ENCODE assay signal across 23 cellular contexts in the genomic region with DNA sequence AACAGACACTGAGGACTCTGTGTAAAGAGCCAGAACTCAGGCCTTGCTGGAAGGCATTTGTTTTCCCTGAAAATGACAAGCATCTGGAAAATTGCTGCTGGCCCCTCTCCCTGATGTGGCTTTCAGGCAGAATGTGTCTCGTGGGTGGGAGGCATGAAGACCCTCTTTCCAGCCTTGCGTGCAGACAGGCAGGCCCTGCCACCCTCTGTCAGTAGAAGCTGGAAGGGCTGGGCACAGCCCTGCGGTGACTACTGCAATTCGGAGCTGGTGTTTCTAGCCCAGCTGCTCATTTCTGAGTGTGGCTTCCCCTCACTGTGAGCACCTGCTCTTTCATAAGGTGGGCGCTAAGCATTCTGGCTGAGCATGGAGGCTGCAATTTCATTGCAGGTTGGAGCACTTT.
DNase-seq lines count a peak whose midpoint lies in the region; ATAC-seq, FAIRE-seq and TF ChIP-seq lines count a peak whose summit lies in the region.
"Had no signal": no experiment of that assay in that cellular context is flagged by ENCODE, and none has a peak within 500 bp of the region (broad histone marks: within the 10 kb centered on the region; RNA-seq: fewer than 3 reads in every experiment).

No MANE protein-coding gene starts in this region.

- H3K4me1 ChIP-seq in endodermal cell (ENCODE audit: control insufficient read depth, insufficient read depth, low read length), result no peaks in the 10 kb centered on the region
- H3K4me1 ChIP-seq in neuronal stem cell (ENCODE audit: control insufficient read depth in 2 of 2, insufficient read depth in 1 of 2, low read depth in 1 of 2, low read length in 2 of 2), result no peaks in the 10 kb centered on the region
- H3K4me1 ChIP-seq in GM23248 (ENCODE audit: insufficient read depth), result 0 out of 2 replicates have a peak, but pooled peaks cover 5% of the 10 kb centered on the region
- peaks cover 0 to 9% of the 10 kb centered on the region in 2 experiments; a peak in 1 of 4 replicates for H3K4me1 ChIP-seq in SK-N-SH (ENCODE audit: control insufficient read depth in 1 of 2, insufficient read depth in 2 of 2, low read depth in 1 of 2, low read length in 1 of 2)
- H3K4me1 ChIP-seq: Caco-2 had no signal

- no peak overlapping the region for H2BK12ac ChIP-seq in neuronal stem cell (ENCODE audit: low read length)

- H2AK5ac ChIP-seq in neuronal stem cell (ENCODE audit: low read depth, low read length), result no peak overlapping the region

- ATAC-seq in activated CD8-positive, alpha-beta memory T cell treated with anti-CD3 and anti-CD28 coated beads, Interleukin-2, amount 10 ng/mL, durations not matched to agents 7 days and 5 days, result no peak
- ATAC-seq: CD8-positive, alpha-beta T cell; GM23338 had no signal

- no peaks in the 10 kb centered on the region for H3K27me3 Mint-ChIP-seq in activated CD8-positive, alpha-beta memory T cell treated with anti-CD3 and anti-CD28 coated beads, Interleukin-2, amount 10 ng/mL, durations not matched to agents 7 days and 5 days
- H3K27me3 Mint-ChIP-seq in endodermal cell (ENCODE audit: insufficient read depth), result peaks cover 6% of the 10 kb centered on the region

- H3K27ac ChIP-seq in endodermal cell (ENCODE audit: low read depth, low read length) (no peak overlapping the region), neuronal stem cell (replicated peaks; ENCODE audit: low read length) (no peak overlapping the region), GM23248 (no peak overlapping the region), SK-N-SH (ENCODE audit: low read depth in 2 of 2, low read length in 1 of 2) (no peak overlapping the region)
- H3K27ac ChIP-seq: 22Rv1, BLaER1, C4-2B had no signal

- peak overlapping the region; percentile 21 for H3K18ac ChIP-seq in neuronal stem cell (ENCODE audit: low read length)

- TF ChIP-seq CTCF in endodermal cell (conservative IDR thresholded peaks at IDR 0.05), result no peak
- no peak for TF ChIP-seq CTCF in SK-N-SH (IDR thresholded peaks at IDR 0.05)

- POLR2A ChIA-PET in SK-N-SH (lab: Yijun Ruan, JAX), result no interaction called here

- no peak overlapping the region for H3K27ac Mint-ChIP-seq in activated CD8-positive, alpha-beta memory T cell treated with anti-CD3 and anti-CD28 coated beads, Interleukin-2, amount 10 ng/mL, durations not matched to agents 7 days and 5 days
- H3K27ac Mint-ChIP-seq in endodermal cell, result no peak overlapping the region
- H3K27ac Mint-ChIP-seq: B cell; CD4-positive, CD25-positive, alpha-beta regulatory T cell; CD8-positive, alpha-beta T cell; GM23338 had no signal

- CTCF ChIA-PET in activated CD8-positive, alpha-beta memory T cell treated with anti-CD3 and anti-CD28 coated beads, Interleukin-2, amount 10 ng/mL, durations not matched to agents 7 days and 5 days (lab: Charles Lee), result no interaction called here
- CTCF ChIA-PET in SK-N-SH (lab: Yijun Ruan, JAX), result no interaction called here

- no peak overlapping the region for H2BK5ac ChIP-seq in neuronal stem cell (ENCODE audit: low read length)

- no peak overlapping the region for H3K14ac ChIP-seq in neuronal stem cell (ENCODE audit: low read length)

- no peak overlapping the region for H2BK120ac ChIP-seq in neuronal stem cell (ENCODE audit: low read depth, low read length)

- H3K4me3 Mint-ChIP-seq in activated CD8-positive, alpha-beta memory T cell treated with anti-CD3 and anti-CD28 coated beads, Interleukin-2, amount 10 ng/mL, durations not matched to agents 7 days and 5 days, result no peak overlapping the region
- no peak overlapping the region for H3K4me3 Mint-ChIP-seq in endodermal cell
- H3K4me3 Mint-ChIP-seq: B cell; CD4-positive, CD25-positive, alpha-beta regulatory T cell; CD8-positive, alpha-beta T cell; GM23338 had no signal

- H3K79me2 ChIP-seq in GM23248 (ENCODE audit: insufficient read depth) (no peaks in the 10 kb centered on the region), SK-N-SH (ENCODE audit: insufficient read depth) (no peaks in the 10 kb centered on the region)

- no peak for TF ChIP-seq EP300 in SK-N-SH (IDR thresholded peaks at IDR 0.05; ENCODE audit: borderline replicate concordance in 1 of 2, low read depth in 1 of 2, low read length in 1 of 2)

- H2AFZ ChIP-seq in neuronal stem cell (ENCODE audit: low read length) (no peak overlapping the region), GM23248 (no peak overlapping the region), SK-N-SH (ENCODE audit: low read depth) (no peak overlapping the region)
- H2AFZ ChIP-seq: GM23338 had no signal

- H4K8ac ChIP-seq in neuronal stem cell (ENCODE audit: low read depth, low read length), result no peak overlapping the region

- H3K27me3 ChIP-seq in endodermal cell (ENCODE audit: control insufficient read depth, insufficient read depth, low read length, poor library complexity, severe bottlenecking) (peaks cover 10% of the 10 kb centered on the region), neuronal stem cell (ENCODE audit: control insufficient read depth in 3 of 3, insufficient read depth in 3 of 3, low read depth in 1 of 3, low read length in 3 of 3) (no peaks in the 10 kb centered on the region), GM23248 (replicated peaks; ENCODE audit: insufficient read depth) (no peaks in the 10 kb centered on the region), SK-N-SH (ENCODE audit: insufficient read depth) (no peaks in the 10 kb centered on the region)
- H3K27me3 ChIP-seq: BLaER1 had no signal

- DNase-seq in activated CD8-positive, alpha-beta memory T cell treated with anti-CD3 and anti-CD28 coated beads, Interleukin-2, amount 10 ng/mL, durations not matched to agents 7 days and 5 days, result peak; percentile 2
- no peak for DNase-seq in activated CD8-positive, alpha-beta memory T cell treated with anti-CD3 and anti-CD28 coated beads for 24 hours
- peak; percentile 27 for DNase-seq in endodermal cell
- no peak for DNase-seq in neuronal stem cell (ENCODE audit: low spot score)
- no peak for DNase-seq in H54 (ENCODE audit: insufficient read length, low spot score)
- DNase-seq in SK-N-DZ (ENCODE audit: low spot score), result no peak
- DNase-seq in GM23248, result no peak
- DNase-seq in SK-N-SH, result no peak
- DNase-seq: Caco-2; CD4-positive, CD25-positive, alpha-beta regulatory T cell; CD8-positive, alpha-beta T cell; DMS153; DND-41; HCEC 1CT had no signal

- FAIRE-seq in H54 (lab: Jason Lieb, UNC), result no peak
- FAIRE-seq: A204.1, G401.6, GM12892, GM19239 had no signal

- H3F3A ChIP-seq in GM23248 (ENCODE audit: insufficient read depth), result no peaks in the 10 kb centered on the region
- H3F3A ChIP-seq in SK-N-SH (replicated peaks; ENCODE audit: insufficient read depth), result peaks cover 3% of the 10 kb centered on the region

- H3K4ac ChIP-seq in neuronal stem cell (ENCODE audit: low read length), result no peak overlapping the region

- H3K9me3 Mint-ChIP-seq in activated CD8-positive, alpha-beta memory T cell treated with anti-CD3 and anti-CD28 coated beads, Interleukin-2, amount 10 ng/mL, durations not matched to agents 7 days and 5 days (ENCODE audit: low read depth), result no peaks in the 10 kb centered on the region
- no peaks in the 10 kb centered on the region for H3K9me3 Mint-ChIP-seq in endodermal cell

- H4K91ac ChIP-seq in neuronal stem cell (ENCODE audit: low read depth, low read length, poor library complexity), result no peak overlapping the region

- H4K20me1 ChIP-seq in GM23248 (ENCODE audit: insufficient read depth), result no peaks in the 10 kb centered on the region
- no peaks in the 10 kb centered on the region for H4K20me1 ChIP-seq in SK-N-SH (ENCODE audit: insufficient read depth)
- H4K20me1 ChIP-seq: BLaER1 had no signal

- H3K4me2 ChIP-seq in neuronal stem cell (ENCODE audit: insufficient read depth, low read length, poor library complexity, severe bottlenecking) (no peak overlapping the region), GM23248 (ENCODE audit: unreplicated experiment) (no peak overlapping the region), SK-N-SH (no peak overlapping the region)
- H3K4me2 ChIP-seq: BLaER1, GM23338 had no signal

- H3K4me3 ChIP-seq in endodermal cell (ENCODE audit: low read length) (no peak overlapping the region), neuronal stem cell (ENCODE audit: low read length in 2 of 2) (no peak overlapping the region), GM23248 (no peak overlapping the region), SK-N-SH (ENCODE audit: low read depth in 2 of 2, low read length in 1 of 2) (no peak overlapping the region)
- H3K4me3 ChIP-seq: BLaER1, GM23338 had no signal

- no peaks in the 10 kb centered on the region for H3K36me3 ChIP-seq in endodermal cell (ENCODE audit: control insufficient read depth, insufficient read depth, low read length)
- H3K36me3 ChIP-seq in neuronal stem cell (replicated peaks in 1 of 2; ENCODE audit: control insufficient read depth in 2 of 2, insufficient read depth in 2 of 2, low read length in 2 of 2), result no peaks in the 10 kb centered on the region
- H3K36me3 ChIP-seq in GM23248 (ENCODE audit: low read depth), result no peaks in the 10 kb centered on the region
- no peaks in the 10 kb centered on the region for H3K36me3 ChIP-seq in SK-N-SH (replicated peaks in 1 of 2; ENCODE audit: control insufficient read depth in 1 of 2, insufficient read depth in 2 of 2, low read length in 1 of 2)
- H3K36me3 ChIP-seq: BLaER1 had no signal

- in situ Hi-C loops in GM23248 (cut with MboI), result no loop called here

- H3K9ac ChIP-seq in endodermal cell (ENCODE audit: extremely low read depth, low read length, poor library complexity, severe bottlenecking) (no peak overlapping the region), neuronal stem cell (ENCODE audit: low read depth, low read length, poor library complexity) (no peak overlapping the region), GM23248 (no peak overlapping the region), SK-N-SH (no peak overlapping the region)
- H3K9ac ChIP-seq: BLaER1 had no signal

- H3K36me3 Mint-ChIP-seq in activated CD8-positive, alpha-beta memory T cell treated with anti-CD3 and anti-CD28 coated beads, Interleukin-2, amount 10 ng/mL, durations not matched to agents 7 days and 5 days, result no peaks in the 10 kb centered on the region
- H3K36me3 Mint-ChIP-seq in endodermal cell (ENCODE audit: low read depth), result no peaks in the 10 kb centered on the region
- H3K36me3 Mint-ChIP-seq: CD4-positive, CD25-positive, alpha-beta regulatory T cell; CD8-positive, alpha-beta T cell had no signal

- no peaks in the 10 kb centered on the region for H3K79me1 ChIP-seq in neuronal stem cell (ENCODE audit: low read depth, low read length)

- H2BK15ac ChIP-seq in neuronal stem cell (ENCODE audit: low read length), result no peak overlapping the region

- H3K9me2 ChIP-seq in GM23248 (ENCODE audit: insufficient read depth), result no peaks in the 10 kb centered on the region
- H3K9me2 ChIP-seq in SK-N-SH, result no peaks in the 10 kb centered on the region

- peak overlapping the region; percentile 27 for H3K23ac ChIP-seq in neuronal stem cell (ENCODE audit: low read depth, low read length, poor library complexity)

- no peak for TF ChIP-seq POLR2A in H54 (IDR thresholded peaks at IDR 0.05; ENCODE audit: low read depth, low read length)

- H3K9me3 ChIP-seq in endodermal cell (ENCODE audit: control insufficient read depth, low read length) (no peaks in the 10 kb centered on the region), neuronal stem cell (replicated peaks in 1 of 2; ENCODE audit: control insufficient read depth in 2 of 2, insufficient read depth in 1 of 2, low read depth in 1 of 2, low read length in 2 of 2) (no peaks in the 10 kb centered on the region), GM23248 (ENCODE audit: low read depth) (no peaks in the 10 kb centered on the region), SK-N-SH (no peaks in the 10 kb centered on the region)
- H3K9me3 ChIP-seq: Caco-2 had no signal

- no peaks in the 10 kb centered on the region for H3K4me1 Mint-ChIP-seq in activated CD8-positive, alpha-beta memory T cell treated with anti-CD3 and anti-CD28 coated beads, Interleukin-2, amount 10 ng/mL, durations not matched to agents 7 days and 5 days
- H3K4me1 Mint-ChIP-seq in endodermal cell, result no peaks in the 10 kb centered on the region
- H3K4me1 Mint-ChIP-seq: B cell; CD4-positive, CD25-positive, alpha-beta regulatory T cell; GM23338 had no signal

- TF ChIP-seq RAD21 in SK-N-SH (IDR thresholded peaks at IDR 0.05; ENCODE audit: low read length), result no peak

- 88 to 100% methylated on average over 4 to 5 of the region's 5 CpGs for whole genome bisulfite sequencing in endodermal cell (ENCODE audit: insufficient coverage in 1 of 2, insufficient read length in 1 of 2), 2 experiments
- no CpG with 5 or more reads among the region's 5 CpGs for WGBS in neuronal stem cell (ENCODE audit: extremely low coverage in 2 of 2, insufficient read length in 2 of 2, insufficient replicate concordance in 1 of 2), 2 donors
- WGBS in GM23248 (ENCODE audit: low coverage in 1 of 2, low lambda C conversion rate in 2 of 2, missing lambda C conversion rate in 2 of 2), 2 experiments, result 80% methylated on average over 5 of the region's 5 CpGs
- 20% methylated on average over 1 of the region's 5 CpGs for WGBS in SK-N-SH (ENCODE audit: low lambda C conversion rate)

Comparison
In these comparisons a context has a peak if more than half of its experiments do, and no peak if none do; other contexts are left out.
1. DNase-seq: peak in activated CD8-positive, alpha-beta memory T cell treated with anti-CD3 and anti-CD28 coated beads, Interleukin-2, amount 10 ng/mL, durations not matched to agents 7 days and 5 days (single experiment) and endodermal cell (single experiment); none in activated CD8-positive, alpha-beta memory T cell treated with anti-CD3 and anti-CD28 coated beads for 24 hours (single experiment), neuronal stem cell (single experiment), H54 (single experiment), SK-N-DZ (single experiment), GM23248 (single experiment) and SK-N-SH (single experiment).